13 cellular contexts compared by ENCODE assay signal in genomic region chr3:4314688-4315087, GRCh38. TPM values are rescaled to one million over a fixed set of nuclear protein-coding genes. Genes with fewer than 3 reads are reported as not detected.
DNase-seq lines count a peak whose midpoint lies in the region; ATAC-seq, FAIRE-seq and TF ChIP-seq lines count a peak whose summit lies in the region.
"Had no signal": no experiment of that assay in that cellular context is flagged by ENCODE, and none has a peak within 500 bp of the region (broad histone marks: within the 10 kb centered on the region; RNA-seq: fewer than 3 reads in every experiment).

No MANE protein-coding gene starts in this region.

- no peak overlapping the region for H3K27ac Mint-ChIP-seq in H9
- H3K27ac Mint-ChIP-seq: activated naive CD4-positive, alpha-beta T cell treated with anti-CD3 and anti-CD28 coated beads for 36 hours had no signal

- H3K4me3 Mint-ChIP-seq in H9: no peak overlapping the region
- H3K4me3 Mint-ChIP-seq: activated naive CD4-positive, alpha-beta T cell treated with anti-CD3 and anti-CD28 coated beads for 36 hours had no signal

- H2AK5ac ChIP-seq in H9 (ENCODE audit: insufficient read length, low read length): no peak overlapping the region

- peak; percentile 3 for FAIRE-seq in TTC549 (lab: Jason Lieb, UNC)

- H3T11ph ChIP-seq in H9 (ENCODE audit: low read length): no peak overlapping the region

- CTCF ChIA-PET in AG04450 (lab: Charles Lee): interaction anchor here (0.5 to 1.9 kb wide), 11 partner anchors 9 to 319 kb away, joined by 3 to 16 read pairs (median 4); partner anchors contain the start of gene ITPR1

- no peaks in the 10 kb centered on the region for H3K27me3 Mint-ChIP-seq in H9 (ENCODE audit: low read depth)

- H3K23ac ChIP-seq in H9 (ENCODE audit: insufficient read length, low read depth, low read length): no peak overlapping the region

- no peak overlapping the region for H2BK120ac ChIP-seq in H9 (ENCODE audit: low read depth, low read length, poor library complexity, severe bottlenecking)

- H2AFZ ChIP-seq in H9 (ENCODE audit: low read length): no peak overlapping the region
- H2AFZ ChIP-seq in hepatocyte: no peak overlapping the region

- H3K79me2 ChIP-seq in H9 (ENCODE audit: insufficient read depth, low read length) (no peaks in the 10 kb centered on the region), hepatocyte (peaks cover 9% of the 10 kb centered on the region)

- no CpG with 5 or more reads among the region's 4 CpGs for WGBS in H9 (ENCODE audit: extremely low coverage, insufficient read length, low lambda C conversion rate)
- 84% methylated on average over 4 of the region's 4 CpGs for WGBS in hepatocyte (ENCODE audit: low lambda C conversion rate, missing lambda C conversion rate)

- POLR2A ChIA-PET in AG04450 (lab: Yijun Ruan, JAX): no interaction called here

- peaks cover 9 to 19% of the 10 kb centered on the region in 2 experiments for H3K4me1 Mint-ChIP-seq in H9

- no peak overlapping the region for H3K14ac ChIP-seq in H9 (ENCODE audit: insufficient read depth, low read length)

- no peak overlapping the region for H2BK20ac ChIP-seq in H9 (ENCODE audit: low read depth, low read length, poor library complexity, severe bottlenecking)

- H3K36me3 ChIP-seq in hepatocyte (replicated peaks; ENCODE audit: insufficient read depth, low read depth) (peaks cover 3% of the 10 kb centered on the region), ascending aorta (peaks cover 33 to 55% of the 10 kb centered on the region in 2 donors)
- H3K36me3 ChIP-seq: MG63 had no signal

- no peaks in the 10 kb centered on the region for H3K9me2 ChIP-seq in hepatocyte (replicated peaks; ENCODE audit: insufficient read depth)

- H2BK12ac ChIP-seq in H9 (ENCODE audit: insufficient read length, low read depth, low read length): no peak overlapping the region

- DNase-seq in AG04450 (ENCODE audit: low read depth, low spot score) (no peak), H9 (no peak), hepatocyte (ENCODE audit: low spot score) (no peak), ascending aorta (ENCODE audit: low spot score in 2 of 2) (no peak)
- DNase-seq in activated effector memory CD4-positive, alpha-beta T cell treated with anti-CD3 and anti-CD28 coated beads, Interleukin-2, amount 50 U/mL, for 16 hours: no peak
- no peak for DNase-seq in stimulated activated CD4-positive, alpha-beta T cell treated with anti-CD3 and anti-CD28 coated beads, Interleukin-15, amount 100 ng/mL, for 24 hours
- DNase-seq: activated naive CD4-positive, alpha-beta T cell treated with anti-CD3 and anti-CD28 coated beads for 36 hours; MG63; NCI-H510A; sigmoid colon; trophoblast cell had no signal

- no peaks in the 10 kb centered on the region for H3K23me2 ChIP-seq in H9 (ENCODE audit: insufficient read length, low read depth, low read length, poor library complexity, severe bottlenecking)

- peaks cover 3% of the 10 kb centered on the region for H3K79me1 ChIP-seq in H9 (ENCODE audit: insufficient read depth, low read depth, low read length, poor library complexity, severe bottlenecking)

- no peak overlapping the region for H3K27ac ChIP-seq in AG04450 (ENCODE audit: low read depth, low read length)
- no peak overlapping the region for H3K27ac ChIP-seq in H9 (ENCODE audit: insufficient read length, low read depth, low read length)
- H3K27ac ChIP-seq in hepatocyte: no peak overlapping the region
- H3K27ac ChIP-seq in ascending aorta: no peak overlapping the region

- ATAC-seq in HG02973 (IDR thresholded peaks at IDR 0.05; ENCODE audit: unreplicated experiment): no peak

- TF ChIP-seq CTCF in AG04450 (IDR thresholded peaks at IDR 0.05; ENCODE audit: low read depth, low read length) (peak; percentile 51), H9 (conservative IDR thresholded peaks at IDR 0.05) (peak; percentile 61), hepatocyte (IDR thresholded peaks at IDR 0.05; ENCODE audit: poor library complexity) (peak; percentile 11), ascending aorta (IDR thresholded peaks at IDR 0.05) (no peak)

- intact Hi-C loops in ascending aorta (cut with DNase I): no loop called here

- H3K4me1 ChIP-seq in H9 (ENCODE audit: insufficient read depth, low read length) (no peaks in the 10 kb centered on the region), hepatocyte (ENCODE audit: insufficient read depth) (no peaks in the 10 kb centered on the region), ascending aorta (no peaks in the 10 kb centered on the region)

- H3K56ac ChIP-seq in H9 (ENCODE audit: insufficient read length, low read depth, low read length): no peak overlapping the region

- no peak overlapping the region for H2BK5ac ChIP-seq in H9 (ENCODE audit: insufficient read length, low read length)

- no peak overlapping the region for H4K91ac ChIP-seq in H9 (ENCODE audit: insufficient read length, low read depth, low read length)

- H3K4me2 ChIP-seq in H9 (ENCODE audit: insufficient read depth, insufficient read length, low read length) (no peak overlapping the region), hepatocyte (no peak overlapping the region)

- H3K9ac ChIP-seq in H9 (ENCODE audit: extremely low read depth, insufficient read length, low read length): no peak overlapping the region

- H3K27me3 ChIP-seq in AG04450 (ENCODE audit: control insufficient read depth, insufficient read depth, low read length) (no peaks in the 10 kb centered on the region), H9 (ENCODE audit: insufficient read depth, low read length) (no peaks in the 10 kb centered on the region), hepatocyte (no peaks in the 10 kb centered on the region), ascending aorta (no peaks in the 10 kb centered on the region)
- H3K27me3 ChIP-seq: MG63, sigmoid colon had no signal

- no peak overlapping the region for H4K8ac ChIP-seq in H9 (replicated peaks; ENCODE audit: insufficient read length, low read depth, low read length)

- no peak overlapping the region for H2BK15ac ChIP-seq in H9 (ENCODE audit: low read depth, low read length)

- H3K4ac ChIP-seq in H9 (ENCODE audit: low read depth, low read length): no peak overlapping the region

- H4K5ac ChIP-seq in H9 (ENCODE audit: insufficient read length, low read depth, low read length): no peak overlapping the region

- H3K18ac ChIP-seq in H9 (ENCODE audit: insufficient read length, low read depth, low read length): no peak overlapping the region

- H3K9me3 ChIP-seq in AG04450 (ENCODE audit: control insufficient read depth, insufficient read depth, low read length): no peaks in the 10 kb centered on the region
- H3K9me3 ChIP-seq in H9 (ENCODE audit: control insufficient read depth, low read depth, low read length): no peaks in the 10 kb centered on the region
- H3K9me3 ChIP-seq in hepatocyte (ENCODE audit: low read depth): no peaks in the 10 kb centered on the region
- peaks cover 0 to 28% of the 10 kb centered on the region in 2 donors for H3K9me3 ChIP-seq in ascending aorta
- H3K9me3 ChIP-seq: MG63, sigmoid colon had no signal

- H3K9me3 Mint-ChIP-seq in H9: peaks cover 0 to 4% of the 10 kb centered on the region in 2 experiments; a peak in 2 of 5 replicates

- no peaks in the 10 kb centered on the region for H4K20me1 ChIP-seq in H9 (ENCODE audit: control insufficient read depth, insufficient read depth, insufficient read length)
- peaks cover 5% of the 10 kb centered on the region for H4K20me1 ChIP-seq in hepatocyte (ENCODE audit: insufficient read depth, poor library complexity, severe bottlenecking)

- H3K36me3 Mint-ChIP-seq in H9 (ENCODE audit: insufficient read depth in 1 of 3, low read depth in 3 of 3): peaks cover 17 to 42% (median 33%) of the 10 kb centered on the region in 3 experiments; a peak in 6 of 7 replicates

- no peak overlapping the region for H3K4me3 ChIP-seq in AG04450 (ENCODE audit: low read depth, low read length)
- no peak overlapping the region for H3K4me3 ChIP-seq in hepatocyte
- H3K4me3 ChIP-seq in ascending aorta: no peak overlapping the region
- H3K4me3 ChIP-seq: MG63, sigmoid colon had no signal

RNA-seq across cellular contexts. Expression of gene SETMAR, which starts 11.5 kb away (rescaled TPM):
- polyA plus RNA-seq in AG04450 (2011; rRNA removed) (15.5 and 16.8 TPM in 2 replicates), hepatocyte (13.5 and 16.5 TPM in 2 replicates)
- polyA minus RNA-seq in AG04450 (2011; rRNA and poly(A)+ RNA removed): 15.4 and 15.8 TPM in 2 replicates
- total RNA-seq in H9 (2021) (28.6 and 29.1 TPM in 2 replicates), hepatocyte (15.4 and 23.4 TPM in 2 replicates), ascending aorta (13.6 TPM)

Comparison
In these comparisons a context has a peak if more than half of its experiments do, and no peak if none do; other contexts are left out.
1. CTCF ChIP-seq: peak in AG04450 (single experiment), H9 (single experiment) and hepatocyte (single experiment); none in ascending aorta (0 of 3).